7 cellular contexts compared by ENCODE assay signal in the genomic region with DNA sequence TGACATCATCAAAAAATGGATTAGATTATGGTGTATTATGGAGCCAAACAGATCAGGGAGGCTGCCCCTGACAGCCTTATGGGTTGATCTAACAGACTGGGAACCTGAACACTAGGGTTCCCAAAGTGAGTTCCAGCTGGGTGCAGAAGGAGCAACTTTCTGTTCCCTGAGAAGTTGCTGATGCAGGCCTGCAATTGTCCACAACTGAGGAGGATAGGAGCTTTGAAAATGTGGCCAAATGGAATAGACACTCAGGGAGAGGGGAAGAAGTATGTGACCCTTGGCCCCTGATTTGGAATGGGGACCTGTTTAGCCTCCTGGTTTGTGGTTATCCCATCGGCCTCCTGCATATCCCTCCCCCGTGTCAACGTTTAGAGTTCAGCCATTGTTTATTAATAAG.
"Had no signal": no experiment of that assay in that cellular context is flagged by ENCODE, and none has a peak within 500 bp of the region (broad histone marks: within the 10 kb centered on the region; RNA-seq: fewer than 3 reads in every experiment).

No MANE protein-coding gene starts in this region.

- DNase-seq: IMR-90, KBM-7, KG1 had no signal

- H3K27ac ChIP-seq: HL-60, KMS-11 had no signal

- H3K4me3 ChIP-seq: K562 had no signal

- FAIRE-seq: HepG2, K562 had no signal
